ENCODE assay signal across 13 cellular contexts in genomic region chr19:2633693-2634075, GRCh38.
DNase-seq lines count a peak whose midpoint lies in the region; ATAC-seq and TF ChIP-seq lines count a peak whose summit lies in the region.
"Had no signal": no experiment of that assay in that cellular context is flagged by ENCODE, and none has a peak within 500 bp of the region (broad histone marks: within the 10 kb centered on the region; RNA-seq: fewer than 3 reads in every experiment).

No MANE protein-coding gene starts in this region.

- H3K4me2 ChIP-seq in BLaER1 treated with 17β-estradiol and CSF1 and Interleukin-3, amounts not matched to agents 10 nM and 100 nM: peak overlapping the region; percentile 86 to 98 (median 96)
- H3K4me2 ChIP-seq in OCI-LY1 (ENCODE audit: low read length) (peak overlapping the region; percentile 41; the same call in 1 of the 2 replicates), GM23338 (no peak overlapping the region)

- 66 to 77% methylated on average over 4 to 6 of the region's 12 CpGs for WGBS in esophagus squamous epithelium, 2 donors

- H3F3A ChIP-seq in OCI-LY1 (ENCODE audit: insufficient read depth, low read length): 0 out of 2 replicates have a peak, but pooled peaks cover 3% of the 10 kb centered on the region
- no peaks in the 10 kb centered on the region for H3F3A ChIP-seq in GM23338 (replicated peaks; ENCODE audit: low read depth)

- no peak for TF ChIP-seq CTCF in OCI-LY1 (IDR thresholded peaks at IDR 0.05; ENCODE audit: low read length)
- no peak for TF ChIP-seq CTCF in esophagus squamous epithelium (IDR thresholded peaks at IDR 0.05)
- TF ChIP-seq CTCF in GM23338 (conservative IDR thresholded peaks at IDR 0.05; ENCODE audit: low read depth in 2 of 2): no peak

- no peaks in the 10 kb centered on the region for H3K27me3 Mint-ChIP-seq in stimulated activated memory B cell treated with anti-CD40 and anti-IgM and Interleukin-4, amounts not matched to agents 10 μg/mL and 1 μg/mL and 100 μg/mL, for 72 hours
- peaks cover 15% of the 10 kb centered on the region for H3K27me3 Mint-ChIP-seq in GM23338 (ENCODE audit: insufficient read depth, low read depth, poor library complexity)
- H3K27me3 Mint-ChIP-seq: naive thymus-derived CD8-positive, alpha-beta T cell had no signal

- peak overlapping the region; percentile 86 for H3K27ac Mint-ChIP-seq in stimulated activated memory B cell treated with anti-CD40 and anti-IgM and Interleukin-4, amounts not matched to agents 10 μg/mL and 1 μg/mL and 100 μg/mL, for 72 hours
- H3K27ac Mint-ChIP-seq in GM23338: no peak overlapping the region
- H3K27ac Mint-ChIP-seq: activated T-cell treated with anti-CD3 and anti-CD28 coated beads, Interleukin-2, amount 50 U/mL, for 72 hours had no signal

- peaks cover 4% of the 10 kb centered on the region for H3K9me3 Mint-ChIP-seq in stimulated activated memory B cell treated with anti-CD40 and anti-IgM and Interleukin-4, amounts not matched to agents 10 μg/mL and 1 μg/mL and 100 μg/mL, for 72 hours
- peaks cover 23% of the 10 kb centered on the region for H3K9me3 Mint-ChIP-seq in GM23338

- H3K9me2 ChIP-seq in OCI-LY1 (ENCODE audit: low read depth, low read length) (no peaks in the 10 kb centered on the region), GM23338 (ENCODE audit: insufficient read depth) (no peaks in the 10 kb centered on the region)

- H3K36me3 Mint-ChIP-seq in stimulated activated memory B cell treated with anti-CD40 and anti-IgM and Interleukin-4, amounts not matched to agents 10 μg/mL and 1 μg/mL and 100 μg/mL, for 72 hours: peaks cover 20% of the 10 kb centered on the region
- H3K36me3 Mint-ChIP-seq in GM23338 (ENCODE audit: low read depth): peaks cover 15% of the 10 kb centered on the region; the same call in 2 of the 3 replicates

- no peaks in the 10 kb centered on the region for H3K79me2 ChIP-seq in OCI-LY1 (ENCODE audit: insufficient read depth, low read length)
- H3K79me2 ChIP-seq in GM23338 (replicated peaks; ENCODE audit: insufficient read depth): no peaks in the 10 kb centered on the region

- peak overlapping the region; percentile 56 to 93 (median 65); a peak in 21 of 22 replicates for H3K27ac ChIP-seq in BLaER1 treated with 17β-estradiol and CSF1 and Interleukin-3, amounts not matched to agents 10 nM and 100 nM
- peak overlapping the region; percentile 66 for H3K27ac ChIP-seq in OCI-LY1 (ENCODE audit: low read depth, low read length, poor library complexity, severe bottlenecking)
- peak overlapping the region; percentile 41 to 89 (median 79) for H3K27ac ChIP-seq in esophagus squamous epithelium
- no peak overlapping the region for H3K27ac ChIP-seq in GM23338 (ENCODE audit: low read depth)

- H3K4me3 Mint-ChIP-seq in stimulated activated memory B cell treated with anti-CD40 and anti-IgM and Interleukin-4, amounts not matched to agents 10 μg/mL and 1 μg/mL and 100 μg/mL, for 72 hours: peak overlapping the region; percentile 51
- no peak overlapping the region for H3K4me3 Mint-ChIP-seq in GM23338
- H3K4me3 Mint-ChIP-seq: activated T-cell treated with anti-CD3 and anti-CD28 coated beads, Interleukin-2, amount 50 U/mL, for 72 hours; naive thymus-derived CD8-positive, alpha-beta T cell had no signal

- peaks cover 32 to 34% (median 33%) of the 10 kb centered on the region in 11 experiments for H3K9me3 ChIP-seq in BLaER1 treated with 17β-estradiol and CSF1 and Interleukin-3, amounts not matched to agents 10 nM and 100 nM (replicated peaks in 1 of 11)
- no peaks in the 10 kb centered on the region for H3K9me3 ChIP-seq in OCI-LY1 (ENCODE audit: low read length)
- peaks cover 0 to 14% (median 8%) of the 10 kb centered on the region in 3 donors for H3K9me3 ChIP-seq in esophagus squamous epithelium

- H2AFZ ChIP-seq in OCI-LY1 (ENCODE audit: low read length) (no peak overlapping the region), GM23338 (no peak overlapping the region)

- DNase-seq in esophagus squamous epithelium (lab: John Stamatoyannopoulos, UW) (no peak), NCI-H226 (no peak), GM23338 (ENCODE audit: low spot score) (no peak)
- DNase-seq: activated CD4-positive, alpha-beta T cell treated with anti-CD3 and anti-CD28 coated beads, Interleukin-2, amount 50 U/mL, for 4 hours; activated T-cell treated with anti-CD3 and anti-CD28 coated beads, Interleukin-2, amount 50 U/mL, for 72 hours; HCEC 1CT; naive thymus-derived CD8-positive, alpha-beta T cell; NCI-H446 treated with DMSO at 0.1 percent for 48 hours; stimulated activated CD4-positive, alpha-beta T cell treated with anti-CD3 and anti-CD28 coated beads, Interleukin-15, amount 100 ng/mL, for 24 hours had no signal

- H3K4me1 Mint-ChIP-seq in stimulated activated memory B cell treated with anti-CD40 and anti-IgM and Interleukin-4, amounts not matched to agents 10 μg/mL and 1 μg/mL and 100 μg/mL, for 72 hours: peaks cover 94% of the 10 kb centered on the region
- peaks cover 8% of the 10 kb centered on the region; the same call in 2 of the 3 replicates for H3K4me1 Mint-ChIP-seq in GM23338

- H3K4me1 ChIP-seq in BLaER1 treated with 17β-estradiol and CSF1 and Interleukin-3, amounts not matched to agents 10 nM and 100 nM: peaks cover 76 to 92% (median 82%) of the 10 kb centered on the region in 10 experiments
- H3K4me1 ChIP-seq in OCI-LY1 (ENCODE audit: insufficient read depth, low read length, severe bottlenecking) (peaks cover 42% of the 10 kb centered on the region), esophagus squamous epithelium (peaks cover 6 to 42% (median 21%) of the 10 kb centered on the region in 3 donors), GM23338 (ENCODE audit: insufficient read depth) (peaks cover 6% of the 10 kb centered on the region)

- peak; percentile 71 for ATAC-seq in stimulated activated memory B cell treated with anti-CD40 and anti-IgM and Interleukin-4, amounts not matched to agents 10 μg/mL and 1 μg/mL and 100 μg/mL, for 72 hours
- ATAC-seq in GM18520 (IDR thresholded peaks at IDR 0.05; ENCODE audit: unreplicated experiment): no peak
- ATAC-seq in GM23338: no peak
- ATAC-seq: activated T-cell treated with anti-CD3 and anti-CD28 coated beads, Interleukin-2, amount 50 U/mL, for 72 hours; naive thymus-derived CD8-positive, alpha-beta T cell had no signal

- peak overlapping the region; percentile 56 to 76 (median 70) for H3K9ac ChIP-seq in BLaER1 treated with 17β-estradiol and CSF1 and Interleukin-3, amounts not matched to agents 10 nM and 100 nM
- no peak overlapping the region; the same call in 1 of the 2 replicates for H3K9ac ChIP-seq in OCI-LY1 (ENCODE audit: low read length)

- H4K20me1 ChIP-seq in BLaER1 treated with 17β-estradiol and CSF1 and Interleukin-3, amounts not matched to agents 10 nM and 100 nM: peaks cover 0 to 52% (median 29%) of the 10 kb centered on the region in 11 experiments; a peak in 12 of 22 replicates
- H4K20me1 ChIP-seq in OCI-LY1 (ENCODE audit: insufficient read depth, low read length) (no peaks in the 10 kb centered on the region), GM23338 (replicated peaks; ENCODE audit: insufficient read depth) (no peaks in the 10 kb centered on the region)

- intact Hi-C loops in esophagus squamous epithelium (cut with DNase I): no loop called here

- no peaks in the 10 kb centered on the region for H3K27me3 ChIP-seq in BLaER1 treated with 17β-estradiol and CSF1 and Interleukin-3, amounts not matched to agents 10 nM and 100 nM
- H3K27me3 ChIP-seq in OCI-LY1 (ENCODE audit: insufficient read depth, low read length): no peaks in the 10 kb centered on the region
- peaks cover 0 to 7% (median 0%) of the 10 kb centered on the region in 4 donors for H3K27me3 ChIP-seq in esophagus squamous epithelium
- no peaks in the 10 kb centered on the region for H3K27me3 ChIP-seq in GM23338 (ENCODE audit: insufficient read depth)

- TF ChIP-seq POLR2A in esophagus squamous epithelium (IDR thresholded peaks at IDR 0.05): no peak

- H3K36me3 ChIP-seq in BLaER1 treated with 17β-estradiol and CSF1 and Interleukin-3, amounts not matched to agents 10 nM and 100 nM: peaks cover 0 to 39% (median 26%) of the 10 kb centered on the region in 11 experiments; a peak in 19 of 22 replicates
- H3K36me3 ChIP-seq in OCI-LY1 (ENCODE audit: insufficient read depth, low read length) (no peaks in the 10 kb centered on the region; the same call in 1 of the 2 replicates), esophagus squamous epithelium (no peaks in the 10 kb centered on the region), GM23338 (ENCODE audit: insufficient read depth) (no peaks in the 10 kb centered on the region)

- peak overlapping the region in 8 of 10 experiments; percentile 15 to 59 (median 32); a peak in 7 of 20 replicates for H3K4me3 ChIP-seq in BLaER1 treated with 17β-estradiol and CSF1 and Interleukin-3, amounts not matched to agents 10 nM and 100 nM
- H3K4me3 ChIP-seq in OCI-LY1 (ENCODE audit: low read depth, low read length, poor library complexity, severe bottlenecking): no peak overlapping the region
- peak overlapping the region in 1 of 4 donors; percentile 50 for H3K4me3 ChIP-seq in esophagus squamous epithelium
- H3K4me3 ChIP-seq in GM23338: no peak overlapping the region

Comparison
In these comparisons a context has a peak if more than half of its experiments do, and no peak if none do; other contexts are left out.
1. H3K4me3 ChIP-seq: peak in BLaER1 treated with 17β-estradiol and CSF1 and Interleukin-3, amounts not matched to agents 10 nM and 100 nM (8 of 10); none in OCI-LY1 (single experiment) and GM23338 (single experiment).